ENCODE assay signal across 22 cellular contexts in genomic region chr1:42518894-42519293, GRCh38.
"Had no signal": no experiment of that assay in that cellular context is flagged by ENCODE, and none has a peak within 500 bp of the region (broad histone marks: within the 10 kb centered on the region; RNA-seq: fewer than 3 reads in every experiment).

No MANE protein-coding gene starts in this region.

- ATAC-seq: activated CD4-positive, alpha-beta T cell treated with anti-CD3 and anti-CD28 coated beads for 36 hours; activated T-helper 17 cell treated with anti-CD3 and anti-CD28 coated beads, Interleukin-2, amount 50 U/mL, for 72 hours; T-cell had no signal

- DNase-seq: activated CD4-positive, alpha-beta memory T cell treated with anti-CD3 and anti-CD28 coated beads, Interleukin-2, amount 10 ng/mL, durations not matched to agents 7 days and 5 days; activated CD4-positive, alpha-beta T cell treated with anti-CD3 and anti-CD28 coated beads for 36 hours; activated CD4-positive, alpha-beta T cell treated with anti-CD3 and anti-CD28 coated beads, Interleukin-2, amount 50 U/mL, for 1 hour; activated CD4-positive, CD25-positive, alpha-beta regulatory T cell; activated gamma-delta T cell; activated naive CD4-positive, alpha-beta T cell treated with anti-CD3 and anti-CD28 coated beads for 36 hours; activated naive CD8-positive, alpha-beta T cell treated with anti-CD3 and anti-CD28 coated beads for 36 hours; activated T-cell treated with anti-CD3 and anti-CD28 coated beads for 4 hours; activated T-cell treated with anti-CD3 and anti-CD28 coated beads, Interleukin-2, amount 50 U/mL, for 48 hours; cerebellar nuclear complex; KG1; NCI-H1092 treated with DMSO at 0.1 percent for 48 hours; NCI-H1417 treated with DMSO at 0.1 percent for 48 hours; NCI-H1694; NCI-H2029; NCI-H226; NCI-H526; SIG-M5; T-cell; T-helper 2 cell; T1000 had no signal
